15 cellular contexts compared by ENCODE assay signal in genomic region chr6:37303091-37303620, GRCh38.
"Had no signal": no experiment of that assay in that cellular context is flagged by ENCODE, and none has a peak within 500 bp of the region (broad histone marks: within the 10 kb centered on the region; RNA-seq: fewer than 3 reads in every experiment).

No MANE protein-coding gene starts in this region.

- H3K9ac ChIP-seq: parathyroid adenoma had no signal

- H3K27ac ChIP-seq: colonic mucosa, lower lobe of right lung, neutrophil, parathyroid adenoma, tibial artery, uterus had no signal

- H3K4me1 Mint-ChIP-seq: activated naive CD4-positive, alpha-beta T cell treated with anti-CD3 and anti-CD28 coated beads, Interleukin-2, amount 50 U/mL, for 24 hours; immature natural killer cell had no signal

- DNase-seq: activated CD4-positive, alpha-beta T cell treated with anti-CD3 and anti-CD28 coated beads, Interleukin-2, amount 50 U/mL, for 4 hours; activated CD4-positive, CD25-positive, alpha-beta regulatory T cell; activated CD8-positive, alpha-beta memory T cell treated with anti-CD3 and anti-CD28 coated beads, Interleukin-2, amount 10 ng/mL, durations not matched to agents 7 days and 5 days; activated effector memory CD4-positive, alpha-beta T cell treated with anti-CD3 and anti-CD28 coated beads, Interleukin-2, amount 50 U/mL, for 16 hours; activated T-cell treated with anti-CD3 and anti-CD28 coated beads, Interleukin-2, amount 50 U/mL, for 24 hours; central memory CD4-positive, alpha-beta T cell; colonic mucosa; immature natural killer cell; lower lobe of right lung; tibial artery; uterus had no signal

- H3K4me3 Mint-ChIP-seq: activated CD8-positive, alpha-beta memory T cell treated with anti-CD3 and anti-CD28 coated beads, Interleukin-2, amount 10 ng/mL, durations not matched to agents 7 days and 5 days; activated naive CD4-positive, alpha-beta T cell treated with anti-CD3 and anti-CD28 coated beads, Interleukin-2, amount 50 U/mL, for 24 hours; activated T-cell treated with anti-CD3 and anti-CD28 coated beads, Interleukin-2, amount 50 U/mL, for 24 hours; immature natural killer cell; mesothelial cell of epicardium had no signal

- H3K27ac Mint-ChIP-seq: activated CD8-positive, alpha-beta memory T cell treated with anti-CD3 and anti-CD28 coated beads, Interleukin-2, amount 10 ng/mL, durations not matched to agents 7 days and 5 days; activated naive CD4-positive, alpha-beta T cell treated with anti-CD3 and anti-CD28 coated beads, Interleukin-2, amount 50 U/mL, for 24 hours; activated T-cell treated with anti-CD3 and anti-CD28 coated beads, Interleukin-2, amount 50 U/mL, for 24 hours; immature natural killer cell; mesothelial cell of epicardium had no signal

- H3K36me3 ChIP-seq: colonic mucosa, uterus had no signal

- H3K4me1 ChIP-seq: colonic mucosa, lower lobe of right lung, uterus had no signal

- H3K27me3 Mint-ChIP-seq: activated CD8-positive, alpha-beta memory T cell treated with anti-CD3 and anti-CD28 coated beads, Interleukin-2, amount 10 ng/mL, durations not matched to agents 7 days and 5 days; activated naive CD4-positive, alpha-beta T cell treated with anti-CD3 and anti-CD28 coated beads, Interleukin-2, amount 50 U/mL, for 24 hours; activated T-cell treated with anti-CD3 and anti-CD28 coated beads, Interleukin-2, amount 50 U/mL, for 24 hours had no signal

- ATAC-seq: lower lobe of right lung had no signal

- H3K27me3 ChIP-seq: colonic mucosa, neutrophil, tibial artery, uterus had no signal

- H3K4me3 ChIP-seq: colonic mucosa, lower lobe of right lung, tibial artery, uterus had no signal

- H3K9me3 Mint-ChIP-seq: activated naive CD4-positive, alpha-beta T cell treated with anti-CD3 and anti-CD28 coated beads, Interleukin-2, amount 50 U/mL, for 24 hours; activated T-cell treated with anti-CD3 and anti-CD28 coated beads, Interleukin-2, amount 50 U/mL, for 24 hours; immature natural killer cell; mesothelial cell of epicardium had no signal

- H3K9me3 ChIP-seq: colonic mucosa, lower lobe of right lung, neutrophil, tibial artery, uterus had no signal
